23 cellular contexts compared by ENCODE assay signal in genomic region chr4:52648836-52649235, GRCh38.
"Had no signal": no experiment of that assay in that cellular context is flagged by ENCODE, and none has a peak within 500 bp of the region (broad histone marks: within the 10 kb centered on the region; RNA-seq: fewer than 3 reads in every experiment).

No MANE protein-coding gene starts in this region.

- H3K36me3 ChIP-seq: SJSA1 had no signal

- H3K27me3 ChIP-seq: MG63, SJSA1 had no signal

- ATAC-seq: HepG2 had no signal

- DNase-seq: IMR-90, Karpas-422, KG1, MG63, NCI-H1092, NCI-H1105 treated with DMSO at 0.1 percent for 48 hours, NCI-H1417 treated with DMSO at 0.1 percent for 48 hours, NCI-H187, NCI-H2029, NCI-H2081 treated with DMSO at 0.1 percent for 48 hours, NCI-H2171, NCI-H226, NCI-H446, NCI-H510A, NCI-H524 treated with DMSO at 0.1 percent for 48 hours, NCI-H69, NCI-H774, Right ventricle myocardium superior, RPMI8226, SIG-M5 had no signal

- H3K9me3 ChIP-seq: SJSA1 had no signal

- H3K4me3 ChIP-seq: MG63, SJSA1, SK-N-MC had no signal

- H3K27ac ChIP-seq: SJSA1, SK-N-MC had no signal
